In the genomic region with DNA sequence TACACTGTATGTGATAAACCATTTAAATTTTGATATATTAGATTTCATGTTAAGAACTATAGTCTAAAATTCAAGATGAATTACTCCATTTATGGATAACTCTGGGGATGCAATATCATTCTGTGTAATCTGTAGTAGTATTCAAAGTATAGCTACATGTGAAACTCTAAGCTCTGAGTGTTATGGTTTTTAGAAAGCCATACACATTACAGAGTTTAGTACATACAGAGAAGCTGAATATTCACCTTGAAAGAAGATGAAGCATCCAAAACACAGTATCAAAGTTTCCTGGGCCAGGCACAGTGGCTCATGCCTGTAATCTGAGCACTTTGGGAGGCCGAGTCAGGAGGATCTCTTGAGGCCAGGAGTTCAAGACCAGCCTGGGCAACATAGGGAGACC, we compare ENCODE assay signal across 25 cellular contexts. TPM values are rescaled to one million over a fixed set of nuclear protein-coding genes. Genes with fewer than 3 reads are reported as not detected.
DNase-seq lines count a peak whose midpoint lies in the region; ATAC-seq, FAIRE-seq and TF ChIP-seq lines count a peak whose summit lies in the region.
"Had no signal": no experiment of that assay in that cellular context is flagged by ENCODE, and none has a peak within 500 bp of the region (broad histone marks: within the 10 kb centered on the region; RNA-seq: fewer than 3 reads in every experiment).

No MANE protein-coding gene starts in this region.

- H3K27me3 Mint-ChIP-seq in activated CD4-positive, alpha-beta T cell treated with anti-CD3 and anti-CD28 coated beads for 36 hours = no peaks in the 10 kb centered on the region
- H3K27me3 Mint-ChIP-seq in CD4-positive, CD25-positive, alpha-beta regulatory T cell = no peaks in the 10 kb centered on the region

- peak; percentile 85 for ATAC-seq in activated CD4-positive, alpha-beta T cell treated with anti-CD3 and anti-CD28 coated beads for 36 hours
- ATAC-seq in CD4-positive, CD25-positive, alpha-beta regulatory T cell (ENCODE audit: low read depth in 2 of 2) = no peak
- ATAC-seq in GM12878 = peak; percentile 32; the same call in 2 of the 3 replicates
- no peak for ATAC-seq in GM21786 (IDR thresholded peaks at IDR 0.05; ENCODE audit: unreplicated experiment)
- ATAC-seq: foreskin keratinocyte, lower lobe of right lung had no signal

- H3K27ac ChIP-seq in CD4-positive, CD25-positive, alpha-beta regulatory T cell (ENCODE audit: insufficient read depth, low read length, poor library complexity, severe bottlenecking) = peak overlapping the region; percentile 56
- peak overlapping the region; percentile 53 for H3K27ac ChIP-seq in OCI-LY1 (ENCODE audit: low read depth, low read length, poor library complexity, severe bottlenecking)
- H3K27ac ChIP-seq in GM12878 (ENCODE audit: control insufficient read depth, insufficient read depth) = no peak overlapping the region
- H3K27ac ChIP-seq: foreskin keratinocyte, KMS-11, lower lobe of right lung, PC-9, skin epidermis, vagina had no signal

- peak; percentile 42 for DNase-seq in activated CD4-positive, alpha-beta T cell treated with anti-CD3 and anti-CD28 coated beads for 36 hours
- no peak for DNase-seq in activated CD4-positive, alpha-beta T cell treated with anti-CD3 and anti-CD28 coated beads for 4 hours
- DNase-seq in CD4-positive, CD25-positive, alpha-beta regulatory T cell = no peak
- no peak for DNase-seq in GM12878 (ENCODE audit: low read depth, low spot score)
- DNase-seq in HuH-7.5 (ENCODE audit: low spot score) = no peak
- DNase-seq in frontal cortex (ENCODE audit: low spot score in 2 of 2) = no peak
- DNase-seq: 8988T; activated naive CD4-positive, alpha-beta T cell; foreskin keratinocyte; GOT3; hypothalamus; islet precursor cell; lower lobe of right lung; MV-4-11; NCI-H1930; NCI-H345; PC-9; SIG-M5; stimulated activated CD4-positive, alpha-beta T cell treated with anti-CD3 and anti-CD28 coated beads, Interleukin-4, amount 100 ng/mL, for 24 hours had no signal

- H3K4me1 ChIP-seq in CD4-positive, CD25-positive, alpha-beta regulatory T cell (ENCODE audit: control insufficient read depth, insufficient read depth, low read length, poor library complexity, severe bottlenecking) = peaks cover 27% of the 10 kb centered on the region
- H3K4me1 ChIP-seq in OCI-LY1 (ENCODE audit: insufficient read depth, low read length, severe bottlenecking) (peaks cover 30% of the 10 kb centered on the region), GM12878 (ENCODE audit: control insufficient read depth, insufficient read depth, low read length) (no peaks in the 10 kb centered on the region)
- H3K4me1 ChIP-seq: lower lobe of right lung had no signal

- peak overlapping the region; percentile 31 for H3K27ac Mint-ChIP-seq in activated CD4-positive, alpha-beta T cell treated with anti-CD3 and anti-CD28 coated beads for 36 hours
- H3K27ac Mint-ChIP-seq in CD4-positive, CD25-positive, alpha-beta regulatory T cell = peak overlapping the region; percentile 50 to 89 (median 68)

- no peak overlapping the region for H3K4me2 ChIP-seq in OCI-LY1 (ENCODE audit: low read length)
- no peak overlapping the region for H3K4me2 ChIP-seq in GM12878 (ENCODE audit: control insufficient read depth, insufficient read depth)
- H3K4me2 ChIP-seq: KMS-11, PC-9 had no signal

- intact Hi-C loops in activated CD4-positive, alpha-beta T cell treated with anti-CD3 and anti-CD28 coated beads for 36 hours (cut with DNase I, micrococcal nuclease) = loop anchor here (2.0 kb wide), 2 partner anchors 25 to 27 kb away; no protein-coding TSS in a partner anchor
- intact Hi-C loops in GM12878 (cut with micrococcal nuclease; ENCODE audit: unreplicated experiment) = no loop called here

- H3K4me3 ChIP-seq in CD4-positive, CD25-positive, alpha-beta regulatory T cell (ENCODE audit: low read depth, low read length) = peak overlapping the region; percentile 48
- no peak overlapping the region for H3K4me3 ChIP-seq in OCI-LY1 (ENCODE audit: low read depth, low read length, poor library complexity, severe bottlenecking)
- no peak overlapping the region for H3K4me3 ChIP-seq in GM12878
- H3K4me3 ChIP-seq: lower lobe of right lung, PC-9, skin epidermis, vagina had no signal

- H4K20me1 ChIP-seq in OCI-LY1 (ENCODE audit: insufficient read depth, low read length) = no peaks in the 10 kb centered on the region
- H4K20me1 ChIP-seq in GM12878 (ENCODE audit: control insufficient read depth, insufficient read depth) = no peaks in the 10 kb centered on the region

- peaks cover 29% of the 10 kb centered on the region for H3K4me1 Mint-ChIP-seq in activated CD4-positive, alpha-beta T cell treated with anti-CD3 and anti-CD28 coated beads for 36 hours
- peaks cover 34 to 55% (median 45%) of the 10 kb centered on the region in 4 donors for H3K4me1 Mint-ChIP-seq in CD4-positive, CD25-positive, alpha-beta regulatory T cell

- H3K79me2 ChIP-seq in OCI-LY1 (ENCODE audit: insufficient read depth, low read length) = peaks cover 73% of the 10 kb centered on the region
- peaks cover 31% of the 10 kb centered on the region for H3K79me2 ChIP-seq in GM12878 (ENCODE audit: control insufficient read depth, insufficient read depth, low read length)

- peaks cover 40% of the 10 kb centered on the region for H3K36me3 Mint-ChIP-seq in activated CD4-positive, alpha-beta T cell treated with anti-CD3 and anti-CD28 coated beads for 36 hours (ENCODE audit: low read depth)
- peaks cover 27% of the 10 kb centered on the region for H3K36me3 Mint-ChIP-seq in CD4-positive, CD25-positive, alpha-beta regulatory T cell

- TF ChIP-seq POLR2A in GM12878 (IDR thresholded peaks at IDR 0.05; ENCODE audit: low read depth, low read length) = no peak

- no peak for FAIRE-seq in GM12878 (lab: Jason Lieb, UNC)
- FAIRE-seq in frontal cortex (lab: Jason Lieb, UNC) = no peak
- FAIRE-seq: astrocyte had no signal

- H3K9me3 Mint-ChIP-seq in activated CD4-positive, alpha-beta T cell treated with anti-CD3 and anti-CD28 coated beads for 36 hours (ENCODE audit: low read depth) = peaks cover 14% of the 10 kb centered on the region
- H3K9me3 Mint-ChIP-seq in CD4-positive, CD25-positive, alpha-beta regulatory T cell = peaks cover 0 to 26% (median 10%) of the 10 kb centered on the region in 7 donors

- 42% methylated on average over 1 of the region's 1 CpG for WGBS in GM12878 (ENCODE audit: insufficient coverage, insufficient replicate concordance, low lambda C conversion rate, missing lambda C conversion rate)

- no TSS peak for BruUV-seq in GM12878 (replicated peaks; lab: Mats Ljungman, UMichigan)

- H3K9me3 ChIP-seq in CD4-positive, CD25-positive, alpha-beta regulatory T cell (ENCODE audit: control insufficient read depth in 2 of 2, low read length in 2 of 2) = peaks cover 11 to 18% of the 10 kb centered on the region in 2 experiments
- H3K9me3 ChIP-seq in OCI-LY1 (ENCODE audit: low read length) (peaks cover 18% of the 10 kb centered on the region), GM12878 (replicated peaks; ENCODE audit: control insufficient read depth, insufficient read depth, low read length) (peaks cover 10% of the 10 kb centered on the region)
- H3K9me3 ChIP-seq: vagina had no signal

- no peak for TF ChIP-seq CTCF in OCI-LY1 (IDR thresholded peaks at IDR 0.05; ENCODE audit: low read length)
- TF ChIP-seq CTCF in GM12878 (IDR thresholded peaks at IDR 0.05 in 2 of 3, conservative IDR thresholded peaks at IDR 0.05 in 1 of 3; ENCODE audit: control insufficient read depth in 2 of 3, extremely low read depth in 1 of 3, insufficient read depth in 1 of 3, low read depth in 3 of 3, low read length in 3 of 3) = no peak

- CTCF ChIA-PET in activated CD4-positive, alpha-beta T cell treated with anti-CD3 and anti-CD28 coated beads for 36 hours (lab: Charles Lee) = interaction anchor here (0.6 to 1.1 kb wide), 3 partner anchors 12 to 107 kb away, joined by 3 read pairs; partner anchors contain the start of genes ABHD17B and C9orf85
- CTCF ChIA-PET in GM12878 (lab: Yijun Ruan, JAX) = interaction anchor here (0.6 to 2.2 kb wide), 2 partner anchors 10 to 139 kb away, joined by 3 to 10 read pairs; no protein-coding TSS in a partner anchor

- in situ Hi-C loops in GM12878 (cut with MboI) = no loop called here

- H3K9me2 ChIP-seq in OCI-LY1 (ENCODE audit: low read depth, low read length) = no peaks in the 10 kb centered on the region

- H3F3A ChIP-seq in OCI-LY1 (ENCODE audit: insufficient read depth, low read length) = no peaks in the 10 kb centered on the region

- SMC1A ChIA-PET in GM12878 (lab: Charles Lee; ENCODE audit: uncharacterized antibody, unreplicated experiment) = interaction anchor here (1.3 to 2.8 kb wide), 4 partner anchors 10 to 27 kb away, joined by 5 to 15 read pairs (median 8); no protein-coding TSS in a partner anchor

- H3K36me3 ChIP-seq in CD4-positive, CD25-positive, alpha-beta regulatory T cell (ENCODE audit: control insufficient read depth, insufficient read depth, low read length) = no peaks in the 10 kb centered on the region
- H3K36me3 ChIP-seq in OCI-LY1 (ENCODE audit: insufficient read depth, low read length) (no peaks in the 10 kb centered on the region; the same call in 1 of the 2 replicates), GM12878 (ENCODE audit: control insufficient read depth in 2 of 2, insufficient read depth in 2 of 2, low read length in 1 of 2) (peaks cover 0 to 4% of the 10 kb centered on the region in 2 experiments; a peak in 2 of 4 replicates)
- H3K36me3 ChIP-seq: lower lobe of right lung, vagina had no signal

- H3K9ac ChIP-seq in OCI-LY1 (ENCODE audit: low read length) (no peak overlapping the region), GM12878 (ENCODE audit: control insufficient read depth, insufficient read depth, low read length) (no peak overlapping the region)
- H3K9ac ChIP-seq: KMS-11 had no signal

- POLR2A ChIA-PET in activated CD4-positive, alpha-beta T cell treated with anti-CD3 and anti-CD28 coated beads for 36 hours (lab: Charles Lee) = interaction anchor here (0.7 to 0.8 kb wide), 2 partner anchors 25 to 27 kb away, joined by 3 to 4 read pairs; partner anchors contain the start of genes ABHD17B and C9orf85
- POLR2A ChIA-PET in GM12878 (lab: Charles Lee) = interaction anchor here (0.5 kb wide), 2 partner anchors 40 to 646 kb away, joined by 4 to 6 read pairs; no protein-coding TSS in a partner anchor

- TF ChIP-seq EP300 in GM12878 (IDR thresholded peaks at IDR 0.05; ENCODE audit: borderline replicate concordance in 1 of 2, control insufficient read depth in 1 of 2, low read depth in 2 of 2, low read length in 2 of 2) = no peak

- H2AFZ ChIP-seq in OCI-LY1 (ENCODE audit: low read length) (no peak overlapping the region), GM12878 (ENCODE audit: control insufficient read depth, low read depth, low read length) (no peak overlapping the region)
- H2AFZ ChIP-seq: PC-9 had no signal

- RAD21 ChIA-PET in GM12878 (lab: Charles Lee; ENCODE audit: unreplicated experiment) = interaction anchor here (0.6 to 1.5 kb wide), 3 partner anchors 21 to 79 kb away, joined by 3 to 4 read pairs (median 3); partner anchors contain the start of genes ABHD17B and C9orf85

- no peaks in the 10 kb centered on the region for H3K27me3 ChIP-seq in CD4-positive, CD25-positive, alpha-beta regulatory T cell (ENCODE audit: control insufficient read depth, insufficient read depth, low read length)
- H3K27me3 ChIP-seq in OCI-LY1 (ENCODE audit: insufficient read depth, low read length) (no peaks in the 10 kb centered on the region), GM12878 (replicated peaks in 1 of 2; ENCODE audit: control insufficient read depth in 2 of 2, insufficient read depth in 2 of 2, low read length in 1 of 2) (no peaks in the 10 kb centered on the region)
- H3K27me3 ChIP-seq: foreskin keratinocyte, vagina had no signal

- H3K4me3 Mint-ChIP-seq in activated CD4-positive, alpha-beta T cell treated with anti-CD3 and anti-CD28 coated beads for 36 hours = no peak overlapping the region
- peak overlapping the region in 3 of 4 donors; percentile 11 to 65 (median 36) for H3K4me3 Mint-ChIP-seq in CD4-positive, CD25-positive, alpha-beta regulatory T cell

- no peak for TF ChIP-seq RAD21 in GM12878 (IDR thresholded peaks at IDR 0.05; ENCODE audit: insufficient read depth, low read depth, low read length)

RNA-seq across cellular contexts. Expression of gene ABHD17B, which starts 25.0 kb away (rescaled TPM):
- total RNA-seq in activated CD4-positive, alpha-beta T cell treated with anti-CD3 and anti-CD28 coated beads for 36 hours = 10 to 100 TPM in 1 of 2 experiments, 1 to 10 TPM in 1; 9.1 to 13.3 TPM
- total RNA-seq in CD4-positive, CD25-positive, alpha-beta regulatory T cell = 27.8 TPM
- 10 to 100 TPM; 23.4 to 33.0 (median 25.5) TPM for polyA plus RNA-seq in CD4-positive, CD25-positive, alpha-beta regulatory T cell
- total RNA-seq in GM12878 (2013; cell fraction: nucleolus; rRNA removed) = 12.8 and 13.9 TPM in 2 replicates
- total RNA-seq in GM12878 (2014; rRNA removed) = 16.6 and 19.1 TPM in 2 replicates
- 15.7 and 16.0 TPM in 2 replicates for total RNA-seq in GM12878 (2014; rRNA removed; fragmentation: Illumina TruSeq; extraction: Trizol)
- 16.8 and 17.4 TPM in 2 replicates for total RNA-seq in GM12878 (2021)
- polyA plus RNA-seq in GM12878 (2011; ENCODE audit: low read depth) = 4.4 TPM
- 16.5 and 18.4 TPM in 2 replicates for polyA plus RNA-seq in GM12878 (2011; rRNA removed)
- 10.3 and 11.2 TPM in 2 replicates for polyA plus RNA-seq in GM12878 (2011; cell fraction: cytosol; rRNA removed)
- 5.7 and 7.6 TPM in 2 replicates for polyA plus RNA-seq in GM12878 (2011; cell fraction: nucleus; rRNA removed)
- 6.0 and 9.8 TPM in 2 replicates for polyA plus RNA-seq in GM12878 (2012)
- 12.3 and 14.7 TPM in 2 replicates for polyA plus RNA-seq in GM12878 (2014; fragmentation: Illumina TruSeq; extraction: Trizol)
- 1 to 10 TPM; 3.5 to 6.9 TPM for polyA plus RNA-seq in GM12878 (2014; fragmentation: Nextera tagmentation; extraction: Ambion mirVana)
- polyA plus RNA-seq in GM12878 (2014; rRNA removed) = 13.5 and 17.6 TPM in 2 replicates
- polyA plus RNA-seq in GM12878 (2016; fragmentation: Nextera tagmentation; extraction: Ambion mirVana) = 10 to 100 TPM; 20.0 to 21.4 TPM
- polyA minus RNA-seq in GM12878 (2011; rRNA and poly(A)+ RNA removed) = 21.9 and 39.4 TPM in 2 replicates
- polyA minus RNA-seq in GM12878 (2011; cell fraction: cytosol; rRNA and poly(A)+ RNA removed) = 9.6 and 10.4 TPM in 2 replicates
- polyA minus RNA-seq in GM12878 (2011; cell fraction: nucleus; rRNA and poly(A)+ RNA removed) = 6.4 and 8.9 TPM in 2 replicates
- total RNA-seq in frontal cortex = 113 TPM

RNA-seq across cellular contexts. Expression of gene C9orf85, which starts 25.4 kb away (rescaled TPM):
- 10 to 100 TPM; 10.2 to 10.4 TPM for total RNA-seq in activated CD4-positive, alpha-beta T cell treated with anti-CD3 and anti-CD28 coated beads for 36 hours
- total RNA-seq in CD4-positive, CD25-positive, alpha-beta regulatory T cell = 7.2 TPM
- polyA plus RNA-seq in CD4-positive, CD25-positive, alpha-beta regulatory T cell = 10 to 100 TPM in 3 of 4 donors, 1 to 10 TPM in 1; 9.0 to 14.7 (median 10.8) TPM
- 12.3 and 13.7 TPM in 2 replicates for total RNA-seq in GM12878 (2013; cell fraction: nucleolus; rRNA removed)
- 11.7 and 13.4 TPM in 2 replicates for total RNA-seq in GM12878 (2014; rRNA removed)
- total RNA-seq in GM12878 (2014; rRNA removed; fragmentation: Illumina TruSeq; extraction: Trizol) = 22.0 and 22.5 TPM in 2 replicates
- total RNA-seq in GM12878 (2021) = 9.0 and 9.1 TPM in 2 replicates
- 7.8 TPM for polyA plus RNA-seq in GM12878 (2011; ENCODE audit: low read depth)
- 15.2 and 19.4 TPM in 2 replicates for polyA plus RNA-seq in GM12878 (2011; rRNA removed)
- 9.1 and 9.5 TPM in 2 replicates for polyA plus RNA-seq in GM12878 (2011; cell fraction: cytosol; rRNA removed)
- polyA plus RNA-seq in GM12878 (2011; cell fraction: nucleus; rRNA removed) = 5.0 and 5.6 TPM in 2 replicates
- 9.8 and 11.8 TPM in 2 replicates for polyA plus RNA-seq in GM12878 (2012)
- polyA plus RNA-seq in GM12878 (2014; fragmentation: Illumina TruSeq; extraction: Trizol) = 22.6 and 30.2 TPM in 2 replicates
- polyA plus RNA-seq in GM12878 (2014; fragmentation: Nextera tagmentation; extraction: Ambion mirVana) = 10 to 100 TPM; 16.6 to 16.7 TPM
- polyA plus RNA-seq in GM12878 (2014; rRNA removed) = 14.7 and 16.3 TPM in 2 replicates
- 10 to 100 TPM; 16.2 to 16.6 TPM for polyA plus RNA-seq in GM12878 (2016; fragmentation: Nextera tagmentation; extraction: Ambion mirVana)
- polyA minus RNA-seq in GM12878 (2011; rRNA and poly(A)+ RNA removed) = 5.6 and 5.9 TPM in 2 replicates
- polyA minus RNA-seq in GM12878 (2011; cell fraction: cytosol; rRNA and poly(A)+ RNA removed) = 4.4 and 6.0 TPM in 2 replicates
- polyA minus RNA-seq in GM12878 (2011; cell fraction: nucleus; rRNA and poly(A)+ RNA removed) = 6.5 and 12.8 TPM in 2 replicates
- total RNA-seq in frontal cortex = 19.2 TPM

Comparison
In these comparisons a context has a peak if more than half of its experiments do, and no peak if none do; other contexts are left out.
1. ATAC-seq: peak in activated CD4-positive, alpha-beta T cell treated with anti-CD3 and anti-CD28 coated beads for 36 hours (single experiment) and GM12878 (single experiment); none in CD4-positive, CD25-positive, alpha-beta regulatory T cell (0 of 2) and GM21786 (single experiment).